Comparison of ENCODE assay signal across 27 cellular contexts in genomic region chr5:160245506-160246100, GRCh38. TPM values are rescaled to one million over a fixed set of nuclear protein-coding genes. Genes with fewer than 3 reads are reported as not detected.
A peak's percentile ranks its signal among the peaks of the same experiment; 100 is the strongest.
DNase-seq lines count a peak whose midpoint lies in the region; ATAC-seq and TF ChIP-seq lines count a peak whose summit lies in the region.
"Had no signal": no experiment of that assay in that cellular context is flagged by ENCODE, and none has a peak within 500 bp of the region (broad histone marks: within the 10 kb centered on the region; RNA-seq: fewer than 3 reads in every experiment).

No MANE protein-coding gene starts in this region.

- peaks cover 14% of the 10 kb centered on the region for H3K4me1 Mint-ChIP-seq in endodermal cell
- H3K4me1 Mint-ChIP-seq: activated CD4-positive, alpha-beta T cell treated with anti-CD3 and anti-CD28 coated beads for 36 hours; CD8-positive, alpha-beta memory T cell; T-cell had no signal

- no peaks in the 10 kb centered on the region for H3K27me3 Mint-ChIP-seq in endodermal cell (ENCODE audit: insufficient read depth)
- H3K27me3 Mint-ChIP-seq: activated CD4-positive, alpha-beta T cell treated with anti-CD3 and anti-CD28 coated beads for 36 hours; T-cell had no signal

- H3K4me1 ChIP-seq in SK-N-SH (ENCODE audit: control insufficient read depth in 1 of 2, insufficient read depth in 2 of 2, low read depth in 1 of 2, low read length in 1 of 2), result peaks cover 0 to 19% of the 10 kb centered on the region in 2 experiments; a peak in 1 of 4 replicates
- no peaks in the 10 kb centered on the region for H3K4me1 ChIP-seq in endodermal cell (ENCODE audit: control insufficient read depth, insufficient read depth, low read length)
- peaks cover 0 to 3% (median 0%) of the 10 kb centered on the region in 6 donors for H3K4me1 ChIP-seq in spleen
- no peaks in the 10 kb centered on the region for H3K4me1 ChIP-seq in MM.1S (ENCODE audit: low read length)

- H3K9me2 ChIP-seq in SK-N-SH (no peaks in the 10 kb centered on the region), MM.1S (replicated peaks; ENCODE audit: insufficient read depth, low read length) (no peaks in the 10 kb centered on the region)

- no peaks in the 10 kb centered on the region for H3K27me3 ChIP-seq in SK-N-SH (ENCODE audit: insufficient read depth)
- H3K27me3 ChIP-seq in endodermal cell (ENCODE audit: control insufficient read depth, insufficient read depth, low read length, poor library complexity, severe bottlenecking), result no peaks in the 10 kb centered on the region
- H3K27me3 ChIP-seq in spleen (replicated peaks in 1 of 7), result no peaks in the 10 kb centered on the region
- H3K27me3 ChIP-seq in MM.1S (replicated peaks; ENCODE audit: insufficient read depth, low read length), result no peaks in the 10 kb centered on the region
- H3K27me3 ChIP-seq: heart right ventricle, neutrophil, upper lobe of left lung had no signal

- no peak; the same call in 2 of the 3 replicates for ATAC-seq in SK-N-SH treated with all-trans-retinoic acid at 6 μM for 48 hours
- ATAC-seq in GM18519 (IDR thresholded peaks at IDR 0.05; ENCODE audit: low FRiP score, unreplicated experiment), result no peak
- ATAC-seq: activated CD4-positive, alpha-beta T cell treated with anti-CD3 and anti-CD28 coated beads for 36 hours; activated naive CD4-positive, alpha-beta T cell treated with anti-CD3 and anti-CD28 coated beads, Interleukin-2, amount 50 U/mL, for 72 hours; GM12878; T-cell had no signal

- no peaks in the 10 kb centered on the region for H3K79me2 ChIP-seq in SK-N-SH (ENCODE audit: insufficient read depth)
- no peaks in the 10 kb centered on the region for H3K79me2 ChIP-seq in MM.1S (ENCODE audit: low read length)

- H3K27ac ChIP-seq in SK-N-SH (ENCODE audit: low read depth in 2 of 2, low read length in 1 of 2) (peak overlapping the region in 1 of 2 experiments; percentile 73; a peak in 2 of 4 replicates), endodermal cell (ENCODE audit: low read depth, low read length) (peak overlapping the region; percentile 47), spleen (no peak overlapping the region), MM.1S (ENCODE audit: low read length) (no peak overlapping the region)
- H3K27ac ChIP-seq: heart right ventricle, left ventricle myocardium inferior, neutrophil, upper lobe of left lung had no signal

- H3K4me3 Mint-ChIP-seq in endodermal cell, result no peak overlapping the region
- H3K4me3 Mint-ChIP-seq: activated CD4-positive, alpha-beta T cell treated with anti-CD3 and anti-CD28 coated beads for 36 hours; CD8-positive, alpha-beta memory T cell; T-cell had no signal

- TF ChIP-seq RAD21 in SK-N-SH (IDR thresholded peaks at IDR 0.05; ENCODE audit: low read length), result 0 out of 2 replicates have a peak, but pooled peaks have one; percentile 6

- no peak overlapping the region for H2AFZ ChIP-seq in SK-N-SH (ENCODE audit: low read depth)
- H2AFZ ChIP-seq in MM.1S (ENCODE audit: low read length), result no peak overlapping the region

- peak; percentile 62 for DNase-seq in SK-N-SH
- peak; percentile 81 for DNase-seq in NCI-H524 treated with DMSO at 0.1 percent for 48 hours (lab: John Stamatoyannopoulos, UW)
- no peak for DNase-seq in endodermal cell
- DNase-seq in spleen, result peak; percentile 46
- no peak for DNase-seq in MM.1S
- no peak for DNase-seq in HK-2 (ENCODE audit: unreplicated experiment)
- DNase-seq: 8988T; activated CD4-positive, alpha-beta T cell treated with anti-CD3 and anti-CD28 coated beads for 36 hours; AML-193; aorta; CD8-positive, alpha-beta memory T cell; central memory CD4-positive, alpha-beta T cell; DMS79; heart right ventricle; left ventricle myocardium inferior; midbrain; NCI-H2029 treated with DMSO at 0.1 percent for 48 hours; SHP77; stimulated activated CD4-positive, alpha-beta T cell treated with anti-CD3 and anti-CD28 coated beads, Interleukin-4, amount 100 ng/mL, for 4 hours; T-cell; upper lobe of left lung had no signal

- TF ChIP-seq POLR2A in spleen (IDR thresholded peaks at IDR 0.05), result no peak

- no peaks in the 10 kb centered on the region for H3K36me3 ChIP-seq in SK-N-SH (replicated peaks in 1 of 2; ENCODE audit: control insufficient read depth in 1 of 2, insufficient read depth in 2 of 2, low read length in 1 of 2)
- no peaks in the 10 kb centered on the region for H3K36me3 ChIP-seq in endodermal cell (ENCODE audit: control insufficient read depth, insufficient read depth, low read length)
- H3K36me3 ChIP-seq in spleen, result peaks cover 0 to 1% (median 0%) of the 10 kb centered on the region in 6 donors
- no peaks in the 10 kb centered on the region for H3K36me3 ChIP-seq in MM.1S (replicated peaks; ENCODE audit: insufficient read depth, low read length)
- H3K36me3 ChIP-seq: heart right ventricle, left ventricle myocardium inferior, neutrophil, upper lobe of left lung had no signal

- H3K9me3 ChIP-seq in SK-N-SH, result no peaks in the 10 kb centered on the region
- no peaks in the 10 kb centered on the region for H3K9me3 ChIP-seq in endodermal cell (ENCODE audit: control insufficient read depth, low read length)
- H3K9me3 ChIP-seq in spleen, result no peaks in the 10 kb centered on the region
- H3K9me3 ChIP-seq in MM.1S (replicated peaks; ENCODE audit: insufficient read depth, low read length), result no peaks in the 10 kb centered on the region
- H3K9me3 ChIP-seq: heart right ventricle, left ventricle myocardium inferior, neutrophil, upper lobe of left lung had no signal

- 77% methylated on average over 6 of the region's 9 CpGs for WGBS in SK-N-SH (ENCODE audit: low lambda C conversion rate)
- 92 to 93% methylated on average over 5 to 9 of the region's 9 CpGs for WGBS in endodermal cell (ENCODE audit: insufficient coverage in 1 of 2, insufficient read length in 1 of 2), 2 experiments
- WGBS in spleen, 5 donors, result 83 to 94% (median 89%) methylated on average over 6 to 9 of the region's 9 CpGs

- no peak overlapping the region for H3K4me3 ChIP-seq in SK-N-SH (ENCODE audit: low read depth in 2 of 2, low read length in 1 of 2)
- H3K4me3 ChIP-seq in endodermal cell (ENCODE audit: low read length), result no peak overlapping the region
- H3K4me3 ChIP-seq in spleen, result no peak overlapping the region
- no peak overlapping the region for H3K4me3 ChIP-seq in MM.1S (ENCODE audit: low read length)
- H3K4me3 ChIP-seq: GM12878, heart right ventricle, left ventricle myocardium inferior, upper lobe of left lung had no signal

- H4K20me1 ChIP-seq in SK-N-SH (ENCODE audit: insufficient read depth) (no peaks in the 10 kb centered on the region), MM.1S (ENCODE audit: insufficient read depth, low read length) (no peaks in the 10 kb centered on the region)

- CTCF ChIA-PET in SK-N-SH (lab: Yijun Ruan, JAX), result interaction anchor here (0.6 to 9.3 kb wide), 9 partner anchors 16 to 330 kb away, joined by 3 to 78 read pairs (median 3); no protein-coding TSS in a partner anchor

- no peak overlapping the region for H3K27ac Mint-ChIP-seq in endodermal cell
- H3K27ac Mint-ChIP-seq: activated CD4-positive, alpha-beta T cell treated with anti-CD3 and anti-CD28 coated beads for 36 hours; activated naive CD4-positive, alpha-beta T cell treated with anti-CD3 and anti-CD28 coated beads, Interleukin-2, amount 50 U/mL, for 72 hours; CD8-positive, alpha-beta memory T cell; T-cell had no signal

- no peaks in the 10 kb centered on the region for H3F3A ChIP-seq in SK-N-SH (replicated peaks; ENCODE audit: insufficient read depth)
- no peaks in the 10 kb centered on the region for H3F3A ChIP-seq in MM.1S (ENCODE audit: insufficient read depth, low read length)

- TF ChIP-seq CTCF in SK-N-SH (IDR thresholded peaks at IDR 0.05) (no peak), endodermal cell (conservative IDR thresholded peaks at IDR 0.05) (no peak), spleen (IDR thresholded peaks at IDR 0.05 in 8 of 11, conservative IDR thresholded peaks at IDR 0.05 in 3 of 11) (no peak), MM.1S (IDR thresholded peaks at IDR 0.05; ENCODE audit: low read length) (no peak)

- TF ChIP-seq EP300 in SK-N-SH (IDR thresholded peaks at IDR 0.05; ENCODE audit: borderline replicate concordance in 1 of 2, low read depth in 1 of 2, low read length in 1 of 2), result no peak

- intact Hi-C loops in spleen (cut with DNase I; ENCODE audit: low total_unique reads), result no loop called here

- H3K4me2 ChIP-seq in SK-N-SH, result no peak overlapping the region
- no peak overlapping the region for H3K4me2 ChIP-seq in MM.1S (ENCODE audit: low read depth, low read length)

- H3K9ac ChIP-seq in SK-N-SH, result no peak overlapping the region
- no peak overlapping the region for H3K9ac ChIP-seq in endodermal cell (ENCODE audit: extremely low read depth, low read length, poor library complexity, severe bottlenecking)
- H3K9ac ChIP-seq in MM.1S (ENCODE audit: low read length), result no peak overlapping the region

- H3K9me3 Mint-ChIP-seq in endodermal cell, result no peaks in the 10 kb centered on the region
- H3K9me3 Mint-ChIP-seq: activated naive CD4-positive, alpha-beta T cell treated with anti-CD3 and anti-CD28 coated beads, Interleukin-2, amount 50 U/mL, for 72 hours; CD8-positive, alpha-beta memory T cell; T-cell had no signal

- no peaks in the 10 kb centered on the region for H3K36me3 Mint-ChIP-seq in endodermal cell (ENCODE audit: low read depth)
- H3K36me3 Mint-ChIP-seq: activated naive CD4-positive, alpha-beta T cell treated with anti-CD3 and anti-CD28 coated beads, Interleukin-2, amount 50 U/mL, for 72 hours; CD8-positive, alpha-beta memory T cell; T-cell had no signal

- POLR2A ChIA-PET in SK-N-SH (lab: Yijun Ruan, JAX), result interaction anchor here (0.9 to 2.6 kb wide), 4 partner anchors 17 to 81 kb away, joined by 3 to 9 read pairs (median 4); no protein-coding TSS in a partner anchor

TF ChIP-seq in SK-N-SH, 30 proteins besides CTCF, POLR2A, EP300 and RAD21:
- TF ChIP-seq NRF1 (IDR thresholded peaks at IDR 0.05; ENCODE audit: low read depth, low read length) (peak; percentile 39; the same call in 1 of the 2 replicates), POLR2AphosphoS5 (IDR thresholded peaks at IDR 0.05; ENCODE audit: low read depth, low read length) (no peak), FOXM1 (IDR thresholded peaks at IDR 0.05; ENCODE audit: low read depth) (no peak)

TF ChIP-seq in SK-N-SH treated with all-trans-retinoic acid at 6 μM for 48 hours, 23 proteins besides CTCF, POLR2A, EP300 and RAD21:
- no peak for TF ChIP-seq CSDC2 (CRISPR knock-in tag; IDR thresholded peaks at IDR 0.05)
- TF ChIP-seq ISL1 (CRISPR knock-in tag; IDR thresholded peaks at IDR 0.05), result no peak
TF ChIP-seq in SK-N-SH treated with all-trans-retinoic acid at 6 μM for 48 hours: peak in this region for 0.

RNA-seq across cellular contexts. Expression of gene FABP6, which starts 16.3 kb away (rescaled TPM):
- polyA plus RNA-seq in SK-N-SH (2012; rRNA removed) (1.1 and 1.3 TPM in 2 replicates), spleen (under 1 TPM in 1 of 3 donors, not detected in 2; 0.24 TPM)
- 1.2 and 1.6 TPM in 2 replicates for polyA plus RNA-seq in SK-N-SH (2012; cell fraction: cytosol; rRNA removed)
- 0.18 and 0.26 TPM in 2 replicates for polyA plus RNA-seq in SK-N-SH (2012; cell fraction: nucleus; rRNA removed)
- total RNA-seq in endodermal cell (1 to 10 TPM in 1 of 2 donors, under 1 TPM in 1; 0.37 to 1.9 TPM), spleen (not detected)
- 1.1 TPM for polyA plus RNA-seq in endodermal cell (2013, experiment 1 of 2)
- not detected for polyA plus RNA-seq in endodermal cell (2013, experiment 2 of 2)
- total RNA-seq: activated CD4-positive, alpha-beta T cell treated with anti-CD3 and anti-CD28 coated beads for 36 hours; activated CD8-positive, alpha-beta memory T cell treated with anti-CD3 and anti-CD28 coated beads for 36 hours; activated naive CD4-positive, alpha-beta T cell treated with anti-CD3 and anti-CD28 coated beads, Interleukin-2, amount 50 U/mL, for 72 hours; aorta; CD8-positive, alpha-beta memory T cell; T-cell had no signal
- polyA plus RNA-seq: aorta; CD8-positive, alpha-beta memory T cell had no signal

Comparison
In these comparisons a context has a peak if more than half of its experiments do, and no peak if none do; other contexts are left out.
1. DNase-seq: peak in SK-N-SH (single experiment), NCI-H524 treated with DMSO at 0.1 percent for 48 hours (single experiment) and spleen (single experiment); none in endodermal cell (single experiment), MM.1S (single experiment) and HK-2 (single experiment).